ENCODE assay signal across 1 cellular context in the genomic region with DNA sequence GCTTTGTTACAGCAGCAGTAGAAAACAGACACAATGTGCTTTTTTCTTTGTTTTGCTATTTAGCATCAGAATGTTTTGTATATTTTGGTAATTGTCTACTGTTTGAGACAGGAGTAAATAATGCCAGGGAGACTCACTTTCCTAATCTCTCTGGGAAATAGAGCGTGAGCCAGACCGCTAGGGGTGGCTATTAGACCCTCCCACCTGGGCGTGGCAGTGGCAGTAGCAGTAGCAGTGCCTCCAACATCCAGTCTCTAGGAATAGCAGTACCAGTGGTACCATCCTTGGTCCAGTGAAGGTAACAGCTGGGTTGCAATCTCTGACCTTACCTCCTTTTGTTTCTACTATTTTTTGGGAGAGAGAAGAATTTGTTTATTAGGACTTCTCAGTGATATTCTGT.
TF ChIP-seq lines count a peak whose summit lies in the region.

No MANE protein-coding gene starts in this region.

TF ChIP-seq in HepG2, 621 proteins besides CTCF, POLR2A, EP300 and RAD21 (continued from another document):
- TF ChIP-seq, protein P1, sequence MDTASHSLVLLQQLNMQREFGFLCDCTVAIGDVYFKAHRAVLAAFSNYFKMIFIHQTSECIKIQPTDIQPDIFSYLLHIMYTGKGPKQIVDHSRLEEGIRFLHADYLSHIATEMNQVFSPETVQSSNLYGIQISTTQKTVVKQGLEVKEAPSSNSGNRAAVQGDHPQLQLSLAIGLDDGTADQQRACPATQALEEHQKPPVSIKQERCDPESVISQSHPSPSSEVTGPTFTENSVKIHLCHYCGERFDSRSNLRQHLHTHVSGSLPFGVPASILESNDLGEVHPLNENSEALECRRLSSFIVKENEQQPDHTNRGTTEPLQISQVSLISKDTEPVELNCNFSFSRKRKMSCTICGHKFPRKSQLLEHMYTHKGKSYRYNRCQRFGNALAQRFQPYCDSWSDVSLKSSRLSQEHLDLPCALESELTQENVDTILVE (CRISPR knock-in tag; IDR thresholded peaks at IDR 0.05) = no peak
- TF ChIP-seq KAT8 (CRISPR knock-in tag; IDR thresholded peaks at IDR 0.05) (no peak), GPN1 (CRISPR knock-in tag; IDR thresholded peaks at IDR 0.05; ENCODE audit: borderline replicate concordance) (no peak), ZNF567 (CRISPR knock-in tag; IDR thresholded peaks at IDR 0.05; ENCODE audit: borderline replicate concordance) (no peak), ZNF768 (CRISPR knock-in tag; IDR thresholded peaks at IDR 0.05) (no peak)
- TF ChIP-seq, protein P2, sequence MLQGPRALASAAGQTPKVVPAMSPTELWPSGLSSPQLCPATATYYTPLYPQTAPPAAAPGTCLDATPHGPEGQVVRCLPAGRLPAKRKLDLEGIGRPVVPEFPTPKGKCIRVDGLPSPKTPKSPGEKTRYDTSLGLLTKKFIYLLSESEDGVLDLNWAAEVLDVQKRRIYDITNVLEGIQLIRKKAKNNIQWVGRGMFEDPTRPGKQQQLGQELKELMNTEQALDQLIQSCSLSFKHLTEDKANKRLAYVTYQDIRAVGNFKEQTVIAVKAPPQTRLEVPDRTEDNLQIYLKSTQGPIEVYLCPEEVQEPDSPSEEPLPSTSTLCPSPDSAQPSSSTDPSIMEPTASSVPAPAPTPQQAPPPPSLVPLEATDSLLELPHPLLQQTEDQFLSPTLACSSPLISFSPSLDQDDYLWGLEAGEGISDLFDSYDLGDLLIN (CRISPR knock-in tag; IDR thresholded peaks at IDR 0.05; ENCODE audit: borderline replicate concordance) = no peak
- TF ChIP-seq, protein P3, sequence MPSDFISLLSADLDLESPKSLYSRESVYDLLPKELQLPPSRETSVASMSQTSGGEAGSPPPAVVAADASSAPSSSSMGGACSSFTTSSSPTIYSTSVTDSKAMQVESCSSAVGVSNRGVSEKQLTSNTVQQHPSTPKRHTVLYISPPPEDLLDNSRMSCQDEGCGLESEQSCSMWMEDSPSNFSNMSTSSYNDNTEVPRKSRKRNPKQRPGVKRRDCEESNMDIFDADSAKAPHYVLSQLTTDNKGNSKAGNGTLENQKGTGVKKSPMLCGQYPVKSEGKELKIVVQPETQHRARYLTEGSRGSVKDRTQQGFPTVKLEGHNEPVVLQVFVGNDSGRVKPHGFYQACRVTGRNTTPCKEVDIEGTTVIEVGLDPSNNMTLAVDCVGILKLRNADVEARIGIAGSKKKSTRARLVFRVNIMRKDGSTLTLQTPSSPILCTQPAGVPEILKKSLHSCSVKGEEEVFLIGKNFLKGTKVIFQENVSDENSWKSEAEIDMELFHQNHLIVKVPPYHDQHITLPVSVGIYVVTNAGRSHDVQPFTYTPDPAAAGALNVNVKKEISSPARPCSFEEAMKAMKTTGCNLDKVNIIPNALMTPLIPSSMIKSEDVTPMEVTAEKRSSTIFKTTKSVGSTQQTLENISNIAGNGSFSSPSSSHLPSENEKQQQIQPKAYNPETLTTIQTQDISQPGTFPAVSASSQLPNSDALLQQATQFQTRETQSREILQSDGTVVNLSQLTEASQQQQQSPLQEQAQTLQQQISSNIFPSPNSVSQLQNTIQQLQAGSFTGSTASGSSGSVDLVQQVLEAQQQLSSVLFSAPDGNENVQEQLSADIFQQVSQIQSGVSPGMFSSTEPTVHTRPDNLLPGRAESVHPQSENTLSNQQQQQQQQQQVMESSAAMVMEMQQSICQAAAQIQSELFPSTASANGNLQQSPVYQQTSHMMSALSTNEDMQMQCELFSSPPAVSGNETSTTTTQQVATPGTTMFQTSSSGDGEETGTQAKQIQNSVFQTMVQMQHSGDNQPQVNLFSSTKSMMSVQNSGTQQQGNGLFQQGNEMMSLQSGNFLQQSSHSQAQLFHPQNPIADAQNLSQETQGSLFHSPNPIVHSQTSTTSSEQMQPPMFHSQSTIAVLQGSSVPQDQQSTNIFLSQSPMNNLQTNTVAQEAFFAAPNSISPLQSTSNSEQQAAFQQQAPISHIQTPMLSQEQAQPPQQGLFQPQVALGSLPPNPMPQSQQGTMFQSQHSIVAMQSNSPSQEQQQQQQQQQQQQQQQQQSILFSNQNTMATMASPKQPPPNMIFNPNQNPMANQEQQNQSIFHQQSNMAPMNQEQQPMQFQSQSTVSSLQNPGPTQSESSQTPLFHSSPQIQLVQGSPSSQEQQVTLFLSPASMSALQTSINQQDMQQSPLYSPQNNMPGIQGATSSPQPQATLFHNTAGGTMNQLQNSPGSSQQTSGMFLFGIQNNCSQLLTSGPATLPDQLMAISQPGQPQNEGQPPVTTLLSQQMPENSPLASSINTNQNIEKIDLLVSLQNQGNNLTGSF (CRISPR knock-in tag; IDR thresholded peaks at IDR 0.05) = no peak
